9 cellular contexts compared by ENCODE assay signal in the genomic region with DNA sequence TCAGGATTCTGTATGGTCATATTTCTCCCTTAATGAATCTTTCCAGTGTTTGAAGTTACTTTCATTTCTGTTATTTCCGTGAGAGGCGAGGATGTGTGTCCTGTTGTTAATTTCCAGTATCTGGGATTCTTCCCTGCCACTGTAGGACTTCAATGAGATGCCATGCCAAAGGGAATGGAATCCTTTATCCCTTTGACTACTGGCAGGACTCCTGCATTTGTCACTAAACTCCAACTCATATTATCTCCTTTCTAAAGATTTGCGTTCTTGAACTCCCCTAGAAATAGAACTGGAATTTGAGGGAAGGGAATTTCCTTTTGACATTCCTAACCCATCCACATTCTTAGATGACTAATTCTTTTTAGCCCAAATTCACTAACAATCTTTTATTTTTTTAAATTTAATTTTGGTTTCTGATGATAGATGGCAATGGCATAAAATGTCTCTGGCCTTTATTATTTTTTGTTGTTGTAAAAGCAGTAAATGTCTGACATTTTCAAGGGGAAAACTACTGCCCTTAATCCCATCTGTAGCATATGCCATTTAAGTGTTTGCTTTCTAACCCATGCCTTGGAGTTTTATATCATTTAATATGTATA.
DNase-seq lines count a peak whose midpoint lies in the region; ATAC-seq and TF ChIP-seq lines count a peak whose summit lies in the region.
"Had no signal": no experiment of that assay in that cellular context is flagged by ENCODE, and none has a peak within 500 bp of the region (broad histone marks: within the 10 kb centered on the region; RNA-seq: fewer than 3 reads in every experiment).

No MANE protein-coding gene starts in this region.

- H3K4me3 ChIP-seq in GM23248 (peak overlapping the region; percentile 48), ascending aorta (no peak overlapping the region), subcutaneous abdominal adipose tissue (ENCODE audit: low read depth in 1 of 5, low read length in 5 of 5) (no peak overlapping the region)
- H3K4me3 ChIP-seq: SK-N-MC had no signal

- H3K4me1 ChIP-seq in GM23248 (ENCODE audit: insufficient read depth) (peaks cover 32% of the 10 kb centered on the region), ascending aorta (peaks cover 4 to 33% of the 10 kb centered on the region in 2 donors), subcutaneous abdominal adipose tissue (ENCODE audit: control insufficient read depth in 5 of 5, insufficient read depth in 5 of 5, low read length in 5 of 5) (peaks cover 12 to 82% (median 53%) of the 10 kb centered on the region in 5 donors)

- no peaks in the 10 kb centered on the region for H3K9me3 ChIP-seq in GM23248 (ENCODE audit: low read depth)
- H3K9me3 ChIP-seq in ascending aorta: no peaks in the 10 kb centered on the region
- H3K9me3 ChIP-seq in subcutaneous abdominal adipose tissue (ENCODE audit: control insufficient read depth in 5 of 5, low read length in 5 of 5): no peaks in the 10 kb centered on the region

- peaks cover 33% of the 10 kb centered on the region for H3F3A ChIP-seq in GM23248 (ENCODE audit: insufficient read depth)

- ATAC-seq in GM18505 (IDR thresholded peaks at IDR 0.05; ENCODE audit: unreplicated experiment): no peak

- H3K79me2 ChIP-seq in GM23248 (ENCODE audit: insufficient read depth): peaks cover 20% of the 10 kb centered on the region; the same call in 1 of the 2 replicates

- no peaks in the 10 kb centered on the region for H3K9me2 ChIP-seq in GM23248 (ENCODE audit: insufficient read depth)

- peak; percentile 48 for DNase-seq in GM23248
- no peak for DNase-seq in ascending aorta (ENCODE audit: low spot score in 2 of 2)
- peak; percentile 64 for DNase-seq in kidney tubule cell (ENCODE audit: low spot score)
- DNase-seq in activated CD4-positive, alpha-beta T cell treated with anti-CD3 and anti-CD28 coated beads for 48 hours: no peak
- no peak for DNase-seq in KBM-7
- DNase-seq: activated naive CD8-positive, alpha-beta T cell treated with anti-CD3 and anti-CD28 coated beads, Interleukin-2, amount 10 ng/mL, durations not matched to agents 7 days and 5 days had no signal

- no peak overlapping the region for H2AFZ ChIP-seq in GM23248

- in situ Hi-C loops in GM23248 (cut with MboI) (no loop called here), KBM-7 (cut with MboI; ENCODE audit: low pct_unique_long_range_greater_than_20kb, low sequenced_read_pairs) (no loop called here)

- H3K9ac ChIP-seq in GM23248: peak overlapping the region; percentile 47
- peak overlapping the region in 4 of 5 donors; percentile 16 to 54 (median 37) for H3K9ac ChIP-seq in subcutaneous abdominal adipose tissue (ENCODE audit: low read length in 5 of 5)

- no peak for TF ChIP-seq POLR2A in GM18505 (IDR thresholded peaks at IDR 0.05; ENCODE audit: borderline replicate concordance, extremely low read depth, insufficient read depth, insufficient read length)

- intact Hi-C loops in ascending aorta (cut with DNase I): loop anchor here (5.0 to 10.0 kb wide), 2 partner anchors 113 to 181 kb away; partner anchors contain the start of gene SPTBN1

- no peaks in the 10 kb centered on the region for H4K20me1 ChIP-seq in GM23248 (ENCODE audit: insufficient read depth)

- peak overlapping the region; percentile 72 for H3K27ac ChIP-seq in GM23248
- H3K27ac ChIP-seq in ascending aorta: peak overlapping the region; percentile 55 to 64
- peak overlapping the region; percentile 89 for H3K27ac ChIP-seq in subcutaneous abdominal adipose tissue (ENCODE audit: low read depth, low read length)
- H3K27ac ChIP-seq: SK-N-MC had no signal

- peak overlapping the region; percentile 88 for H3K4me2 ChIP-seq in GM23248 (ENCODE audit: unreplicated experiment)

- TF ChIP-seq CTCF in ascending aorta (IDR thresholded peaks at IDR 0.05): no peak

- H3K27me3 ChIP-seq in GM23248 (replicated peaks; ENCODE audit: insufficient read depth) (no peaks in the 10 kb centered on the region), ascending aorta (no peaks in the 10 kb centered on the region), subcutaneous abdominal adipose tissue (ENCODE audit: control insufficient read depth in 5 of 5, insufficient read depth in 4 of 5, low read length in 5 of 5) (no peaks in the 10 kb centered on the region)

- H3K36me3 ChIP-seq in GM23248 (ENCODE audit: low read depth) (peaks cover 39% of the 10 kb centered on the region), ascending aorta (peaks cover 42 to 77% of the 10 kb centered on the region in 2 donors), subcutaneous abdominal adipose tissue (ENCODE audit: control insufficient read depth in 5 of 5, insufficient read depth in 5 of 5, low read length in 5 of 5) (peaks cover 18 to 76% (median 64%) of the 10 kb centered on the region in 5 donors)

- WGBS in GM23248 (ENCODE audit: low coverage in 1 of 2, low lambda C conversion rate in 2 of 2, missing lambda C conversion rate in 2 of 2), 2 experiments: 12 to 21% methylated on average over 3 of the region's 3 CpGs

Comparison
In these comparisons a context has a peak if more than half of its experiments do, and no peak if none do; other contexts are left out.
1. DNase-seq: peak in GM23248 (single experiment) and kidney tubule cell (single experiment); none in ascending aorta (0 of 2), activated CD4-positive, alpha-beta T cell treated with anti-CD3 and anti-CD28 coated beads for 48 hours (single experiment) and KBM-7 (single experiment).
2. Peak in every context shown above with its lines, with median percentiles within 50 percentile points of each other: H3K27ac ChIP-seq.